In the genomic region with DNA sequence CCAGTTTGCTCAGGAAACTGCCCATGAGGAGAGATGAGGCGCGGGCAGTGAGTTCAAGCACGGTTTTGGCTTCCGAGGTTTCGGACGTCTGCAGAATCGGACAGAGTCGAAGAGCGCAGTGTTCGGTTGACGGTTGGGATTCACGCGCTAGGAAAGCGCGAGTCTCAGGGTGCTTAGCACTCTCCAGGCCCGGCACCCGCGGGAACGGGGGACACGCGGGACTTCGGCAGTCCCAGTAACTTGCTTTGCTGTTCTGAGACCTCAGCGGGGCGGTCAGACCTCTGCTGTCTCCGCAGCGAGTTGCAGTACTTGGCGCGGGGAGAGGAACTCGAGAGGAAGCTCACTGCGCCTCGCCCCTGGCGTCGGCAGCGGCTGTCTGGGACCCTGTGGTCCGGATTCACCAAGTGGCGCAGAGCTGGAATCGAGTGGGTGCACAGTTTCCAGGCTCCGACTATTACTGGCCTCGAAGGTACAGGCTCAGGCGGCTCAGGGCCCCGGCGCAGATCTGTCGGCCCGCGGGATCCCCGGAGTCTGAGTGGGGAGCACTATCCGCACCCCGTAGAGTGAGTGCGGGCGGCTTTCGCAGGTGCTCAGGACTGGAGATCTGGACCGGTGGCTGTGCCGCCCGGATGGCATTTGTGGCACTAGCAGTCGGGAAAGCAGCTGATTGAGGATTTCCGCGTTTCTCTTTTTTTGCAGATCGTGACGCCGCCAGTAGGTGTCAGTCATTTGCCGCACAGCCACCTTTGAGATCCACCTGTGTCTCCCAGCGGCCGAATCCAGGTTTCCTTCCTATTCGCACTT, we compare ENCODE assay signal across 9 cellular contexts. TPM values are rescaled to one million over a fixed set of nuclear protein-coding genes. Genes with fewer than 3 reads are reported as not detected.
DNase-seq lines count a peak whose midpoint lies in the region; ATAC-seq and TF ChIP-seq lines count a peak whose summit lies in the region.
"Had no signal": no experiment of that assay in that cellular context is flagged by ENCODE, and none has a peak within 500 bp of the region (broad histone marks: within the 10 kb centered on the region; RNA-seq: fewer than 3 reads in every experiment).

A gene (minus strand): TSS at position 128 of the 804 bp plus-strand sequence. CDS start 103 bp downstream, at position 25.

- no peaks in the 10 kb centered on the region for H3K36me3 Mint-ChIP-seq in nephron (ENCODE audit: low read depth)

- H3K27ac ChIP-seq in DOHH2 (ENCODE audit: low read depth, low read length) (no peak within 1 kb of the TSS), esophagus (ENCODE audit: low read depth in 2 of 2, low read length in 1 of 2) (no peak within 1 kb of the TSS), suprapubic skin (no peak within 1 kb of the TSS)

- ATAC-seq in HG02852 (IDR thresholded peaks at IDR 0.05; ENCODE audit: unreplicated experiment) (peak; percentile 51), HG02763 (IDR thresholded peaks at IDR 0.05; ENCODE audit: unreplicated experiment) (no peak)

- TF ChIP-seq CTCF in DOHH2 (IDR thresholded peaks at IDR 0.05; ENCODE audit: low read depth, low read length, poor library complexity, severe bottlenecking) (peak; percentile 77), nephron (IDR thresholded peaks at IDR 0.05; ENCODE audit: unreplicated experiment in 3 of 3) (peak; percentile 68 to 74 (median 73)), suprapubic skin (IDR thresholded peaks at IDR 0.05) (peak in 1 of 2 donors; percentile 44)

- no peaks in the 10 kb centered on the region for H3K9me2 ChIP-seq in DOHH2 (replicated peaks; ENCODE audit: control insufficient read depth, low read length)

- TF ChIP-seq POLR2A in suprapubic skin (IDR thresholded peaks at IDR 0.05), result no peak

- peak; percentile 74 for DNase-seq in NCI-H82 (lab: John Stamatoyannopoulos, UW)
- peak; percentile 78 for DNase-seq in activated CD8-positive, alpha-beta memory T cell treated with anti-CD3 and anti-CD28 coated beads, Interleukin-2, amount 50 U/mL, for 48 hours
- no peak for DNase-seq in suprapubic skin (ENCODE audit: low spot score in 2 of 2)

- no peaks in the 10 kb centered on the region for H3K79me2 ChIP-seq in DOHH2 (ENCODE audit: control insufficient read depth, low read length)

- H3K4me2 ChIP-seq in DOHH2 (ENCODE audit: low read length), result peak within 1 kb of the TSS; percentile 81

- H3K4me1 Mint-ChIP-seq in nephron, result no peaks in the 10 kb centered on the region

- no peak within 1 kb of the TSS for H3K27ac Mint-ChIP-seq in nephron

- H3K9me3 Mint-ChIP-seq in nephron, result peaks cover 6% of the 10 kb centered on the region

- H3K27me3 ChIP-seq in DOHH2 (ENCODE audit: control insufficient read depth, low read length), result peaks cover 17% of the 10 kb centered on the region; the same call in 1 of the 2 replicates
- H3K27me3 ChIP-seq in esophagus (ENCODE audit: control insufficient read depth in 1 of 2, insufficient read depth in 2 of 2, low read length in 2 of 2), result peaks cover 5 to 6% of the 10 kb centered on the region in 2 donors
- H3K27me3 ChIP-seq in suprapubic skin, result peaks cover 64% of the 10 kb centered on the region

- peaks cover 71% of the 10 kb centered on the region for H3K27me3 Mint-ChIP-seq in nephron (ENCODE audit: low read depth)

- H3K9me3 ChIP-seq in DOHH2 (ENCODE audit: control insufficient read depth, insufficient read depth, low read length) (no peaks in the 10 kb centered on the region), esophagus (ENCODE audit: control insufficient read depth in 2 of 2, insufficient read depth in 1 of 2, low read depth in 1 of 2, low read length in 1 of 2) (no peaks in the 10 kb centered on the region), suprapubic skin (no peaks in the 10 kb centered on the region)

- no peaks in the 10 kb centered on the region for H3K36me3 ChIP-seq in DOHH2 (ENCODE audit: control insufficient read depth, low read length)
- no peaks in the 10 kb centered on the region for H3K36me3 ChIP-seq in esophagus (ENCODE audit: control insufficient read depth in 2 of 2, insufficient read depth in 2 of 2, low read length in 1 of 2)
- no peaks in the 10 kb centered on the region for H3K36me3 ChIP-seq in suprapubic skin

- H3K4me3 ChIP-seq in DOHH2 (ENCODE audit: low read length), result peak within 1 kb of the TSS; percentile 75
- H3K4me3 ChIP-seq in esophagus (ENCODE audit: low read depth in 1 of 2, low read length in 2 of 2), result peak within 1 kb of the TSS; percentile 47 to 65
- H3K4me3 ChIP-seq in suprapubic skin, result peak within 1 kb of the TSS; percentile 47

- H3F3A ChIP-seq in DOHH2 (ENCODE audit: control insufficient read depth, insufficient read depth), result no peaks in the 10 kb centered on the region

- no peaks in the 10 kb centered on the region for H4K20me1 ChIP-seq in DOHH2 (ENCODE audit: control insufficient read depth, insufficient read depth, low read depth, low read length)

- H3K4me1 ChIP-seq in DOHH2 (ENCODE audit: control insufficient read depth, low read length), result peaks cover 8% of the 10 kb centered on the region
- peaks cover 6% of the 10 kb centered on the region in 2 donors for H3K4me1 ChIP-seq in esophagus (ENCODE audit: control insufficient read depth in 2 of 2, insufficient read depth in 2 of 2, low read length in 1 of 2)
- peaks cover 7% of the 10 kb centered on the region for H3K4me1 ChIP-seq in suprapubic skin

- H3K4me3 Mint-ChIP-seq in nephron, result peak within 1 kb of the TSS; percentile 82 to 85 (median 85)

- TF ChIP-seq EP300 in suprapubic skin (IDR thresholded peaks at IDR 0.05), result no peak

- 1 to 2% methylated on average over 63 to 64 of the region's 64 CpGs for WGBS in esophagus, 2 donors
- 4% methylated on average over 39 of the region's 64 CpGs for WGBS in suprapubic skin

RNA-seq across cellular contexts. Expression of the gene that starts here (rescaled TPM):
- polyA plus RNA-seq in esophagus, result not detected
- total RNA-seq in suprapubic skin, result not detected
- total RNA-seq: aorta had no signal
- polyA plus RNA-seq: aorta had no signal

Comparison
In these comparisons a context has a peak if more than half of its experiments do, and no peak if none do; other contexts are left out.
1. DNase-seq: peak in NCI-H82 (single experiment) and activated CD8-positive, alpha-beta memory T cell treated with anti-CD3 and anti-CD28 coated beads, Interleukin-2, amount 50 U/mL, for 48 hours (single experiment); none in suprapubic skin (0 of 2).
2. Peak in every context shown above with its lines, with median percentiles within 50 percentile points of each other: H3K4me3 ChIP-seq.